Comparison of ENCODE assay signal across 1 cellular context in genomic region chr13:51147732-51148131, GRCh38.
TF ChIP-seq lines count a peak whose summit lies in the region.

No MANE protein-coding gene starts in this region.

TF ChIP-seq in endothelial cell of umbilical vein, 7 proteins besides CTCF, POLR2A, EP300 and RAD21:
- TF ChIP-seq MYC (IDR thresholded peaks at IDR 0.05; ENCODE audit: low read depth, low read length) (no peak), GATA2 (IDR thresholded peaks at IDR 0.05; ENCODE audit: insufficient read depth, insufficient read length, low read depth, low read length) (no peak), POLR2AphosphoS5 (IDR thresholded peaks at IDR 0.05; ENCODE audit: insufficient read depth, low read depth, low read length) (no peak), EZH2 (IDR thresholded peaks at IDR 0.05; ENCODE audit: borderline replicate concordance, low read depth, low read length, severe bottlenecking) (no peak), FOS (IDR thresholded peaks at IDR 0.05; ENCODE audit: borderline replicate concordance, insufficient read depth, low read length) (no peak), JUN (IDR thresholded peaks at IDR 0.05; ENCODE audit: borderline replicate concordance, insufficient read depth, insufficient read length, low read depth) (no peak), MAX (IDR thresholded peaks at IDR 0.05; ENCODE audit: insufficient read depth, insufficient read length) (no peak)
